2 cellular contexts compared by ENCODE assay signal in genomic region chr17:81239714-81240555, GRCh38.
TF ChIP-seq lines count a peak whose summit lies in the region.

No MANE protein-coding gene starts in this region.

TF ChIP-seq in H1, 55 proteins besides CTCF, POLR2A, EP300 and RAD21:
- peak; percentile 84 for TF ChIP-seq E2F6 (IDR thresholded peaks at IDR 0.05)
- TF ChIP-seq SAP30 (IDR thresholded peaks at IDR 0.05; ENCODE audit: insufficient read depth, insufficient replicate concordance, low read length) = peak; percentile 92
- TF ChIP-seq ZNF274 (IDR thresholded peaks at IDR 0.05; ENCODE audit: borderline replicate concordance, extremely low read depth, low read length) = no peak
- peak; percentile 38; the same call in 1 of the 2 replicates for TF ChIP-seq MAX (IDR thresholded peaks at IDR 0.05)
- TF ChIP-seq TAF7 (optimal IDR thresholded peaks at IDR 0.05; ENCODE audit: borderline replicate concordance, low read depth, low read length) = peak; percentile 14
- TF ChIP-seq ATF2 (IDR thresholded peaks at IDR 0.05; ENCODE audit: low read length) = no peak

TF ChIP-seq in neural cell, 6 proteins besides CTCF, POLR2A, EP300 and RAD21:
- TF ChIP-seq MXI1 (conservative IDR thresholded peaks at IDR 0.05; ENCODE audit: poor library complexity, severe bottlenecking) (no peak), POLR2AphosphoS5 (IDR thresholded peaks at IDR 0.05) (no peak), SMC3 (conservative IDR thresholded peaks at IDR 0.05; ENCODE audit: poor library complexity) (no peak), REST (IDR thresholded peaks at IDR 0.05; ENCODE audit: borderline replicate concordance) (no peak), EZH2 (IDR thresholded peaks at IDR 0.05; ENCODE audit: borderline replicate concordance, insufficient read depth, low read length, poor library complexity, severe bottlenecking) (no peak), TAF1 (IDR thresholded peaks at IDR 0.05; ENCODE audit: low read depth) (no peak)
TF ChIP-seq in neural cell: peak in this region for 0.
